16 cellular contexts compared by ENCODE assay signal in genomic region chr19:1115646-1116420, GRCh38. TPM values are rescaled to one million over a fixed set of nuclear protein-coding genes. Genes with fewer than 3 reads are reported as not detected.
A peak's percentile ranks its signal among the peaks of the same experiment; 100 is the strongest.
DNase-seq lines count a peak whose midpoint lies in the region; ATAC-seq, FAIRE-seq and TF ChIP-seq lines count a peak whose summit lies in the region.
"Had no signal": no experiment of that assay in that cellular context is flagged by ENCODE, and none has a peak within 500 bp of the region (broad histone marks: within the 10 kb centered on the region; RNA-seq: fewer than 3 reads in every experiment).

No MANE protein-coding gene starts in this region.

- no peak overlapping the region for H3K9ac ChIP-seq in kidney (ENCODE audit: low read length in 2 of 2)

- H3K27me3 ChIP-seq in cardiac muscle cell = no peaks in the 10 kb centered on the region
- H3K27me3 ChIP-seq in heart right ventricle = no peaks in the 10 kb centered on the region
- no peaks in the 10 kb centered on the region for H3K27me3 ChIP-seq in RWPE2 (ENCODE audit: insufficient read depth, poor library complexity, severe bottlenecking)
- no peaks in the 10 kb centered on the region for H3K27me3 ChIP-seq in left lung
- no peaks in the 10 kb centered on the region for H3K27me3 ChIP-seq in lower lobe of right lung (ENCODE audit: low read depth)
- H3K27me3 ChIP-seq: BLaER1 treated with 17β-estradiol and CSF1 and Interleukin-3, amounts not matched to agents 10 nM and 100 nM had no signal

- H3K4me3 ChIP-seq in cardiac muscle cell (no peak overlapping the region), heart right ventricle (no peak overlapping the region), RWPE2 (ENCODE audit: severe bottlenecking) (no peak overlapping the region), kidney (ENCODE audit: low read length in 2 of 2) (no peak overlapping the region), left lung (no peak overlapping the region), lower lobe of right lung (no peak overlapping the region)
- H3K4me3 ChIP-seq: BLaER1 treated with 17β-estradiol and CSF1 and Interleukin-3, amounts not matched to agents 10 nM and 100 nM; HAP-1 had no signal

- TF ChIP-seq CTCF in cardiac muscle cell (IDR thresholded peaks at IDR 0.05; ENCODE audit: low read depth, low read length) (no peak), heart right ventricle (IDR thresholded peaks at IDR 0.05) (no peak), RWPE2 (IDR thresholded peaks at IDR 0.05; ENCODE audit: poor library complexity, severe bottlenecking) (no peak), kidney (IDR thresholded peaks at IDR 0.05; ENCODE audit: borderline replicate concordance, extremely low read depth, insufficient read depth) (no peak), left lung (IDR thresholded peaks at IDR 0.05) (no peak), lower lobe of right lung (IDR thresholded peaks at IDR 0.05) (no peak)

- FAIRE-seq in kidney (lab: Jason Lieb, UNC) = no peak
- FAIRE-seq: GM19239, H1, HepG2 had no signal

- H3K27ac ChIP-seq in cardiac muscle cell = peak overlapping the region; percentile 23
- no peak overlapping the region for H3K27ac ChIP-seq in heart right ventricle
- H3K27ac ChIP-seq in RWPE2 (ENCODE audit: poor library complexity, severe bottlenecking) = no peak overlapping the region
- H3K27ac ChIP-seq in kidney (ENCODE audit: low read depth in 2 of 2, low read length in 2 of 2) = no peak overlapping the region
- no peak overlapping the region for H3K27ac ChIP-seq in left lung
- no peak overlapping the region for H3K27ac ChIP-seq in lower lobe of right lung
- H3K27ac ChIP-seq: BLaER1 treated with 17β-estradiol and CSF1 and Interleukin-3, amounts not matched to agents 10 nM and 100 nM had no signal

- 91 to 92% methylated on average over 35 of the region's 35 CpGs for WGBS in heart right ventricle, 2 donors

- H3K9me3 ChIP-seq in cardiac muscle cell (ENCODE audit: low read depth) = no peaks in the 10 kb centered on the region
- no peaks in the 10 kb centered on the region for H3K9me3 ChIP-seq in heart right ventricle
- H3K9me3 ChIP-seq in RWPE2 (ENCODE audit: severe bottlenecking) = no peaks in the 10 kb centered on the region
- H3K9me3 ChIP-seq in kidney (ENCODE audit: control insufficient read depth in 1 of 2, low read length in 2 of 2) = no peaks in the 10 kb centered on the region
- H3K9me3 ChIP-seq in left lung = no peaks in the 10 kb centered on the region
- H3K9me3 ChIP-seq in lower lobe of right lung = no peaks in the 10 kb centered on the region
- H3K9me3 ChIP-seq: BLaER1 treated with 17β-estradiol and CSF1 and Interleukin-3, amounts not matched to agents 10 nM and 100 nM; HAP-1 had no signal

- H3K4me1 ChIP-seq in cardiac muscle cell (ENCODE audit: low read depth) (peaks cover 9% of the 10 kb centered on the region), heart right ventricle (peaks cover 12 to 31% (median 19%) of the 10 kb centered on the region in 9 donors), RWPE2 (ENCODE audit: insufficient read depth, poor library complexity, severe bottlenecking) (no peaks in the 10 kb centered on the region), kidney (ENCODE audit: control insufficient read depth in 1 of 2, insufficient read depth in 1 of 2, low read depth in 1 of 2, low read length in 2 of 2) (peaks cover 0 to 11% of the 10 kb centered on the region in 2 donors), left lung (peaks cover 7 to 28% of the 10 kb centered on the region in 2 donors), lower lobe of right lung (peaks cover 25% of the 10 kb centered on the region)

- no peak for DNase-seq in cardiac muscle cell (ENCODE audit: low read depth in 1 of 2, low spot score in 1 of 2)
- no peak for DNase-seq in heart right ventricle
- DNase-seq in RWPE2 (ENCODE audit: low spot score) = peak; percentile 50
- DNase-seq in kidney = peak; percentile 78
- DNase-seq in left lung = no peak
- DNase-seq in lower lobe of right lung = no peak
- no peak for DNase-seq in H4 (ENCODE audit: low spot score)
- DNase-seq: Calu3; CD8-positive, alpha-beta T cell; DMS79 treated with DMSO at 0.1 percent for 48 hours; GF-D8 had no signal

- H3K36me3 ChIP-seq in cardiac muscle cell = peaks cover 2% of the 10 kb centered on the region
- H3K36me3 ChIP-seq in heart right ventricle = peaks cover 9 to 99% (median 27%) of the 10 kb centered on the region in 9 donors
- peaks cover 86% of the 10 kb centered on the region for H3K36me3 ChIP-seq in RWPE2 (ENCODE audit: low read depth)
- peaks cover 13 to 20% of the 10 kb centered on the region in 2 donors for H3K36me3 ChIP-seq in kidney (ENCODE audit: control insufficient read depth in 1 of 2, insufficient read depth in 2 of 2, low read length in 2 of 2)
- peaks cover 0 to 100% of the 10 kb centered on the region in 2 donors for H3K36me3 ChIP-seq in left lung
- peaks cover 96% of the 10 kb centered on the region for H3K36me3 ChIP-seq in lower lobe of right lung

- no peak for ATAC-seq in heart right ventricle
- no peak for ATAC-seq in RWPE2 (ENCODE audit: low read depth)
- no peak for ATAC-seq in left lung
- no peak for ATAC-seq in lower lobe of right lung
- ATAC-seq: CD8-positive, alpha-beta T cell; HepG2 had no signal

- intact Hi-C loops in heart right ventricle (cut with DNase I) (no loop called here), kidney (cut with DNase I) (no loop called here), left lung (cut with DNase I) (no loop called here), lower lobe of right lung (cut with DNase I) (no loop called here)

RNA-seq across cellular contexts. Expression of gene GPX4, which starts 12.0 kb away (rescaled TPM):
- total RNA-seq in cardiac muscle cell = 759 and 903 TPM in 2 replicates
- polyA plus RNA-seq in cardiac muscle cell = 826 and 860 TPM in 2 replicates
- 100 to 1,000 TPM; 244 to 405 (median 299) TPM for total RNA-seq in heart right ventricle
- polyA plus RNA-seq in heart right ventricle = 100 to 1,000 TPM; 461 to 487 TPM
- total RNA-seq in kidney = 268 TPM
- 966 TPM for polyA plus RNA-seq in kidney (ENCODE audit: insufficient read depth, low read depth, low replicate concordance)
- total RNA-seq in left lung = 100 to 1,000 TPM; 266 to 365 TPM
- 378 TPM for total RNA-seq in lower lobe of right lung
- total RNA-seq in H4 (2014; rRNA removed; shearing (Covaris generic)) = 470 and 493 TPM in 2 replicates

RNA-seq across cellular contexts. Expression of gene POLR2E, which starts 20.7 kb away (rescaled TPM):
- total RNA-seq in cardiac muscle cell (371 and 410 TPM in 2 replicates), heart right ventricle (100 to 1,000 TPM; 111 to 215 (median 134) TPM), kidney (158 TPM), left lung (100 to 1,000 TPM; 139 to 160 TPM), lower lobe of right lung (158 TPM)
- polyA plus RNA-seq in cardiac muscle cell (409 and 487 TPM in 2 replicates), heart right ventricle (100 to 1,000 TPM; 116 to 212 TPM), kidney (ENCODE audit: insufficient read depth, low read depth, low replicate concordance) (189 TPM)
- total RNA-seq in H4 (2014; rRNA removed; shearing (Covaris generic)) = 237 and 244 TPM in 2 replicates

RNA-seq across cellular contexts. Expression of gene ARHGAP45, which starts 48.9 kb away (rescaled TPM):
- 88.6 and 133 TPM in 2 replicates for total RNA-seq in cardiac muscle cell
- 39.3 and 67.5 TPM in 2 replicates for polyA plus RNA-seq in cardiac muscle cell
- total RNA-seq in heart right ventricle = 10 to 100 TPM in 1 of 10 donors, 1 to 10 TPM in 9; 1.9 to 27.4 (median 4.1) TPM
- polyA plus RNA-seq in heart right ventricle = 1 to 10 TPM; 4.4 to 8.6 TPM
- total RNA-seq in kidney = 50.0 TPM
- polyA plus RNA-seq in kidney (ENCODE audit: insufficient read depth, low read depth, low replicate concordance) = 11.8 TPM
- total RNA-seq in left lung = 10 to 100 TPM; 71.1 to 83.8 TPM
- total RNA-seq in lower lobe of right lung = 83.5 TPM
- 2.4 and 3.2 TPM in 2 replicates for total RNA-seq in H4 (2014; rRNA removed; shearing (Covaris generic))

RNA-seq across cellular contexts. Expression of gene SBNO2, which starts 58.2 kb away (rescaled TPM):
- total RNA-seq in cardiac muscle cell (23.0 and 28.5 TPM in 2 replicates), heart right ventricle (10 to 100 TPM; 12.6 to 61.3 (median 16.1) TPM), kidney (156 TPM), left lung (100 to 1,000 TPM in 1 of 2 donors, 10 to 100 TPM in 1; 68.3 to 119 TPM), lower lobe of right lung (91.6 TPM)
- polyA plus RNA-seq in cardiac muscle cell (6.8 and 11.8 TPM in 2 replicates), heart right ventricle (10 to 100 TPM; 12.6 to 18.7 TPM), kidney (ENCODE audit: insufficient read depth, low read depth, low replicate concordance) (12.2 TPM)
- 8.6 and 14.8 TPM in 2 replicates for total RNA-seq in H4 (2014; rRNA removed; shearing (Covaris generic))

Comparison
In these comparisons a context has a peak if more than half of its experiments do, and no peak if none do; other contexts are left out.
1. DNase-seq: peak in RWPE2 (single experiment) and kidney (single experiment); none in cardiac muscle cell (0 of 2), heart right ventricle (0 of 2), left lung (0 of 2), lower lobe of right lung (single experiment) and H4 (single experiment).